Comparison of ENCODE assay signal across 17 cellular contexts in genomic region chr1:87603636-87604035, GRCh38.
DNase-seq lines count a peak whose midpoint lies in the region; ATAC-seq and TF ChIP-seq lines count a peak whose summit lies in the region.
"Had no signal": no experiment of that assay in that cellular context is flagged by ENCODE, and none has a peak within 500 bp of the region (broad histone marks: within the 10 kb centered on the region; RNA-seq: fewer than 3 reads in every experiment).

No MANE protein-coding gene starts in this region.

- H3K4me1 ChIP-seq in thyroid gland: no peaks in the 10 kb centered on the region
- H3K4me1 ChIP-seq: HAP-1 had no signal

- peak; percentile 83 for DNase-seq in NCI-H226
- peak; percentile 8 for DNase-seq in SK-N-DZ (ENCODE audit: low spot score)
- peak; percentile 78 for DNase-seq in left kidney (ENCODE audit: low read depth, low spot score)
- DNase-seq in omental fat pad (ENCODE audit: low spot score): no peak
- DNase-seq in NCI-H345 treated with DMSO at 0.1 percent for 48 hours (lab: John Stamatoyannopoulos, UW; ENCODE audit: unreplicated experiment): no peak
- DNase-seq in thyroid gland: no peak
- no peak for DNase-seq in cardiac septum (ENCODE audit: low spot score)
- DNase-seq: CD8-positive, alpha-beta memory T cell; COR-L47; DMS 273 treated with DMSO at 0.1 percent for 48 hours; DMS53; DND-41; EL; GM23248 had no signal

- H3K27me3 ChIP-seq in thyroid gland: no peaks in the 10 kb centered on the region
- H3K27me3 ChIP-seq: BLaER1 treated with 17β-estradiol and CSF1 and Interleukin-3, amounts not matched to agents 10 nM and 100 nM had no signal

- no peak overlapping the region for H3K27ac ChIP-seq in thyroid gland
- H3K27ac ChIP-seq: BLaER1 treated with 17β-estradiol and CSF1 and Interleukin-3, amounts not matched to agents 10 nM and 100 nM; GM23248 had no signal

- intact Hi-C loops in thyroid gland (cut with DNase I) (no loop called here), cardiac septum (cut with DNase I) (no loop called here)

- peak; percentile 32 for ATAC-seq in omental fat pad (ENCODE audit: low FRiP score)
- ATAC-seq: GM12878 had no signal

- TF ChIP-seq CTCF in omental fat pad (IDR thresholded peaks at IDR 0.05): no peak
- no peak for TF ChIP-seq CTCF in thyroid gland (IDR thresholded peaks at IDR 0.05)

- H3K9me3 ChIP-seq in thyroid gland: no peaks in the 10 kb centered on the region

- TF ChIP-seq POLR2A in thyroid gland (IDR thresholded peaks at IDR 0.05): no peak

- 68 to 81% methylated on average over 1 of the region's 1 CpG for WGBS in thyroid gland, 2 donors

- no peaks in the 10 kb centered on the region for H3K36me3 ChIP-seq in thyroid gland
- H3K36me3 ChIP-seq: BLaER1 treated with 17β-estradiol and CSF1 and Interleukin-3, amounts not matched to agents 10 nM and 100 nM; HAP-1 had no signal

- no peak overlapping the region for H3K4me3 ChIP-seq in thyroid gland (replicated peaks in 1 of 3)
- H3K4me3 ChIP-seq: BLaER1 treated with 17β-estradiol and CSF1 and Interleukin-3, amounts not matched to agents 10 nM and 100 nM; GM12878; GM23248; HAP-1 had no signal

Comparison
In these comparisons a context has a peak if more than half of its experiments do, and no peak if none do; other contexts are left out.
1. DNase-seq: peak in NCI-H226 (single experiment), SK-N-DZ (single experiment) and left kidney (single experiment); none in omental fat pad (single experiment), NCI-H345 treated with DMSO at 0.1 percent for 48 hours (single experiment), thyroid gland (0 of 2) and cardiac septum (single experiment).